7 cellular contexts compared by ENCODE assay signal in genomic region chr2:86442642-86443005, GRCh38. TPM values are rescaled to one million over a fixed set of nuclear protein-coding genes. Genes with fewer than 3 reads are reported as not detected.
DNase-seq lines count a peak whose midpoint lies in the region; ATAC-seq and TF ChIP-seq lines count a peak whose summit lies in the region.

No MANE protein-coding gene starts in this region.

- dilution Hi-C loops in mammary epithelial cell (cut with HindIII; ENCODE audit: low sequenced_read_pairs) = loop anchor here (5.0 kb wide), 1 partner anchor 40 kb away; no protein-coding TSS in a partner anchor

- H3K27ac ChIP-seq in VCaP (peak overlapping the region; percentile 96), mammary epithelial cell (ENCODE audit: insufficient read depth, low read depth, low read length) (peak overlapping the region; percentile 87), smooth muscle cell (ENCODE audit: low read depth) (peak overlapping the region; percentile 100)

- H3K4me2 ChIP-seq in mammary epithelial cell (ENCODE audit: insufficient read depth, low read depth, low read length) = peak overlapping the region; percentile 94
- peak overlapping the region; percentile 95 for H3K4me2 ChIP-seq in smooth muscle cell

- H3K4me1 ChIP-seq in mammary epithelial cell (ENCODE audit: insufficient read depth, low read length) = peaks cover 16% of the 10 kb centered on the region
- peaks cover 16% of the 10 kb centered on the region for H3K4me1 ChIP-seq in smooth muscle cell (ENCODE audit: low read depth)

- CTCF ChIA-PET in mammary epithelial cell (lab: Charles Lee; ENCODE audit: low non-redundant PET) = interaction anchor here (0.6 to 0.9 kb wide), 2 partner anchors 47 to 233 kb away, joined by 3 to 12 read pairs; no protein-coding TSS in a partner anchor

- H3K9ac ChIP-seq in mammary epithelial cell (ENCODE audit: insufficient read depth, low read length) = peak overlapping the region; percentile 89
- H3K9ac ChIP-seq in smooth muscle cell (ENCODE audit: low read depth) = peak overlapping the region; percentile 94

- H3K79me2 ChIP-seq in mammary epithelial cell (ENCODE audit: insufficient read depth, low read length) = peaks cover 58% of the 10 kb centered on the region
- peaks cover 53% of the 10 kb centered on the region for H3K79me2 ChIP-seq in smooth muscle cell (ENCODE audit: low read depth)

- H3K4me3 ChIP-seq in mammary epithelial cell (replicated peaks in 1 of 3; ENCODE audit: insufficient read depth in 1 of 3, low read depth in 2 of 3, low read length in 3 of 3) (peak overlapping the region; percentile 55 to 97 (median 77)), smooth muscle cell (peak overlapping the region; percentile 79)

- H3K27me3 ChIP-seq in mammary epithelial cell (ENCODE audit: insufficient read depth, low read length) (no peaks in the 10 kb centered on the region), smooth muscle cell (ENCODE audit: low read depth) (no peaks in the 10 kb centered on the region)

- H2AFZ ChIP-seq in mammary epithelial cell (ENCODE audit: low read depth, low read length) = peak overlapping the region; percentile 95
- peak overlapping the region; percentile 54 for H2AFZ ChIP-seq in smooth muscle cell (ENCODE audit: low read depth)

- intact Hi-C loops in mammary epithelial cell (cut with micrococcal nuclease) = loop anchor here (1.0 to 10.0 kb wide), 4 partner anchors 24 to 218 kb away; partner anchors contain the start of gene RNF103

- 9% methylated on average over 5 of the region's 5 CpGs for WGBS in mammary epithelial cell (ENCODE audit: low coverage, missing lambda C conversion rate)
- WGBS in smooth muscle cell (ENCODE audit: low lambda C conversion rate) = 10% methylated on average over 5 of the region's 5 CpGs

- H3F3A ChIP-seq in smooth muscle cell (ENCODE audit: low read depth) = peaks cover 13% of the 10 kb centered on the region

- no peak for TF ChIP-seq CTCF in VCaP (conservative IDR thresholded peaks at IDR 0.05)
- TF ChIP-seq CTCF in mammary epithelial cell (conservative IDR thresholded peaks at IDR 0.05 in 1 of 2, IDR thresholded peaks at IDR 0.05 in 1 of 2; ENCODE audit: extremely low read depth in 1 of 2, insufficient read depth in 1 of 2, low read depth in 1 of 2, low read length in 2 of 2) = no peak
- no peak for TF ChIP-seq CTCF in smooth muscle cell (IDR thresholded peaks at IDR 0.05; ENCODE audit: borderline replicate concordance, insufficient read depth, poor library complexity, severe bottlenecking)

- no TSS peak for BruUV-seq in mammary epithelial cell (replicated peaks; lab: Mats Ljungman, UMichigan)

- in situ Hi-C loops in mammary epithelial cell (cut with MboI; ENCODE audit: low sequenced_read_pairs in 2 of 2) = no loop called here

- DNase-seq in NCI-H1436 treated with DMSO at 0.1 percent for 48 hours (lab: John Stamatoyannopoulos, UW) (peak; percentile 30), mammary epithelial cell (peak; percentile 90), iPS-NIHi11 (ENCODE audit: low spot score) (peak; percentile 77), smooth muscle cell (lab: John Stamatoyannopoulos, UW; ENCODE audit: unreplicated experiment) (peak; percentile 9)

- peaks cover 6% of the 10 kb centered on the region for H3K9me3 ChIP-seq in mammary epithelial cell (replicated peaks; ENCODE audit: insufficient read depth, low read length)
- peaks cover 15% of the 10 kb centered on the region for H3K9me3 ChIP-seq in smooth muscle cell (replicated peaks; ENCODE audit: low read depth)

- H4K20me1 ChIP-seq in mammary epithelial cell (ENCODE audit: insufficient read depth, low read length) = no peaks in the 10 kb centered on the region
- peaks cover 58% of the 10 kb centered on the region for H4K20me1 ChIP-seq in smooth muscle cell (ENCODE audit: low read depth)

- ATAC-seq in GM18502 (IDR thresholded peaks at IDR 0.05; ENCODE audit: poor library complexity, unreplicated experiment) = peak; percentile 78
- ATAC-seq in HG02852 (IDR thresholded peaks at IDR 0.05; ENCODE audit: unreplicated experiment) = peak; percentile 69

- H3K36me3 ChIP-seq in mammary epithelial cell (ENCODE audit: insufficient read depth, low read length) = peaks cover 4% of the 10 kb centered on the region
- H3K36me3 ChIP-seq in smooth muscle cell (ENCODE audit: low read depth) = peaks cover 13% of the 10 kb centered on the region

RNA-seq across cellular contexts. Expression of gene KDM3A, which starts 1.5 kb away (rescaled TPM):
- total RNA-seq in mammary epithelial cell (10 to 100 TPM; 20.0 to 29.5 TPM), smooth muscle cell (57.5 and 71.9 TPM in 2 replicates)
- polyA plus RNA-seq in mammary epithelial cell (15.4 TPM), smooth muscle cell (19.6 and 24.6 TPM in 2 replicates)
- 22.5 TPM for polyA minus RNA-seq in mammary epithelial cell

Comparison
In these comparisons a context has a peak if more than half of its experiments do, and no peak if none do; other contexts are left out.
1. Peak in every context shown above with its lines: DNase-seq, ATAC-seq, H3K4me3 ChIP-seq and H3K27ac ChIP-seq.
2. DNase-seq: peak in every context shown above with its lines; median percentile 90 in mammary epithelial cell; 77 in iPS-NIHi11; 30 in NCI-H1436 treated with DMSO at 0.1 percent for 48 hours; 9 in smooth muscle cell.